12 cellular contexts compared by ENCODE assay signal in the genomic region with DNA sequence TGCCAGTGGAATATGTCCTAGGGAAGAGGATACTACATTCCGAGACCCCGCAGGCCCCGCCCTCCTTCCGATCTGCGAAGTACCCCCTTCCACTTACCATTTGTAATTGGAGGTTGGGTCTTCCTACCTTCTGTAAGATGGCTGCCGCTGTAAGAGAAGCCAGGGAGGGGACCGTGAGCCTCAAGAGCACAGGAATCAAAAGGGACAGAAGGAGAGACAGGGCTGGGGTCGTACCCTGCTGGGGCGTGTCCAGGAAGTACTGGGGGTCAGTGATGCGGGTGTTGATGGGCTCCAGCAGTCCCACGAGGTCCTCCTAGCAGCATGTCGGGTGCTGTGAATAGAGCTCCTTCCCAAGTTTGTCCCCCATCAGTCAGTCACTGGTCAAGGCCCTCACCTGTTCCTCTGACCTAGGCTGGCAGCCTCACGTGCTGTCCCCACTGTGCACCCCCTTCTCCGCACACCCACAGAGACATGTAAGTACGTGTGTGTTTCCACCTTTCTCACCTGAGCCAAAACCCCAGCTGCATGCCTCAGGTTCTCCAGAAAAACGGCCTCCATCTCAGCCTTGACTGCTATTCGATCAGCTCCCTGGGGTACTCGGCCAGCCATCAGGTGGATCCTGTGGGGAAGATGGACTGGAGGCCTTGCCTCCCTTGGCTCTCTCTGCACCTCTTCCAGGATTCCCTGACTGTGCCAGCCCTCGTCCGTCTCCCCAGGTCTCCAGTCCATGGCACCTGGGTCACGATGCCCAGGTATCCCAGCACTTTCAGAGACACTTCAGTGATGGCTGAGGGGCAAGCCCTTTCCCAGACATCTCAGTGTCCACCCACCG. TPM values are rescaled to one million over a fixed set of nuclear protein-coding genes. Genes with fewer than 3 reads are reported as not detected.
DNase-seq lines count a peak whose midpoint lies in the region; ATAC-seq, FAIRE-seq and TF ChIP-seq lines count a peak whose summit lies in the region.
"Had no signal": no experiment of that assay in that cellular context is flagged by ENCODE, and none has a peak within 500 bp of the region (broad histone marks: within the 10 kb centered on the region; RNA-seq: fewer than 3 reads in every experiment).

No MANE protein-coding gene starts in this region.

- TF ChIP-seq POLR2A in endothelial cell of umbilical vein (IDR thresholded peaks at IDR 0.05; ENCODE audit: low read depth, low read length), result peak; percentile 63

- TF ChIP-seq CTCF in Calu3 (IDR thresholded peaks at IDR 0.05; ENCODE audit: unreplicated experiment) (no peak), endothelial cell of umbilical vein (IDR thresholded peaks at IDR 0.05; ENCODE audit: extremely low read depth in 1 of 2, insufficient read depth in 1 of 2, low read depth in 1 of 2, low read length in 2 of 2) (no peak), osteocyte (IDR thresholded peaks at IDR 0.05) (no peak)

- dilution Hi-C loops in endothelial cell of umbilical vein (cut with MboI; ENCODE audit: extremely low pct_ligation_motif_present, low sequenced_read_pairs), result no loop called here

- H3K9me3 ChIP-seq in T-helper 17 cell (ENCODE audit: control insufficient read depth, low read length, poor library complexity, severe bottlenecking) (no peaks in the 10 kb centered on the region), endothelial cell of umbilical vein (replicated peaks; ENCODE audit: control insufficient read depth, insufficient read depth, low read length) (no peaks in the 10 kb centered on the region)
- H3K9me3 ChIP-seq: right lobe of liver had no signal

- FAIRE-seq in endothelial cell of umbilical vein (lab: Jason Lieb, UNC), result peak; percentile 48
- FAIRE-seq: islet of Langerhans had no signal

- peaks cover 18 to 48% of the 10 kb centered on the region in 2 experiments for H3K36me3 ChIP-seq in endothelial cell of umbilical vein (ENCODE audit: control insufficient read depth in 2 of 2, extremely low read depth in 1 of 2, insufficient read depth in 2 of 2, low read length in 2 of 2)

- H3K27ac Mint-ChIP-seq in Calu3 (ENCODE audit: unreplicated experiment) (peak overlapping the region; percentile 50), T-helper 17 cell (peak overlapping the region; percentile 90), osteocyte (ENCODE audit: unreplicated experiment) (peak overlapping the region; percentile 85)

- H3K4me3 ChIP-seq in endothelial cell of umbilical vein (replicated peaks in 1 of 3; ENCODE audit: insufficient read depth in 1 of 3, low read depth in 1 of 3, low read length in 3 of 3), result peak overlapping the region in 2 of 3 experiments; percentile 67 to 78

- H3K36me3 Mint-ChIP-seq in Calu3 (ENCODE audit: insufficient read depth, unreplicated experiment) (peaks cover 76% of the 10 kb centered on the region), T-helper 17 cell (ENCODE audit: low read depth) (peaks cover 7% of the 10 kb centered on the region), osteocyte (ENCODE audit: unreplicated experiment) (peaks cover 38% of the 10 kb centered on the region)

- H2AFZ ChIP-seq in endothelial cell of umbilical vein (ENCODE audit: low read depth, low read length), result no peak overlapping the region

- no peaks in the 10 kb centered on the region for H3K27me3 ChIP-seq in endothelial cell of umbilical vein (ENCODE audit: control insufficient read depth in 2 of 2, insufficient read depth in 2 of 2, low read length in 2 of 2)
- H3K27me3 ChIP-seq: right lobe of liver had no signal

- peaks cover 43% of the 10 kb centered on the region for H3K4me1 ChIP-seq in endothelial cell of umbilical vein (ENCODE audit: control insufficient read depth, extremely low read depth, insufficient read depth, low read length)

- intact Hi-C loops in Calu3 (cut with micrococcal nuclease; ENCODE audit: unreplicated experiment), result loop anchor here (5.0 kb wide), 1 partner anchor 75 kb away; no protein-coding TSS in a partner anchor
- intact Hi-C loops in endothelial cell of umbilical vein (cut with micrococcal nuclease), result no loop called here

- BruUV-seq in Calu3 (replicated peaks; lab: Mats Ljungman, UMichigan), result no TSS peak
- BruUV-seq in endothelial cell of umbilical vein (replicated peaks; lab: Mats Ljungman, UMichigan), result no TSS peak

- ATAC-seq in T-helper 17 cell, result no peak
- no peak for ATAC-seq in GM18502 (IDR thresholded peaks at IDR 0.05; ENCODE audit: poor library complexity, unreplicated experiment)
- no peak for ATAC-seq in GM19397 (IDR thresholded peaks at IDR 0.05; ENCODE audit: unreplicated experiment)

- H3K9me3 Mint-ChIP-seq in Calu3 (ENCODE audit: low read depth, unreplicated experiment) (no peaks in the 10 kb centered on the region), osteocyte (ENCODE audit: unreplicated experiment) (no peaks in the 10 kb centered on the region)
- H3K9me3 Mint-ChIP-seq: activated CD4-positive, alpha-beta memory T cell treated with anti-CD3 and anti-CD28 coated beads for 36 hours had no signal

- no peaks in the 10 kb centered on the region for H3K27me3 Mint-ChIP-seq in Calu3 (ENCODE audit: unreplicated experiment)
- H3K27me3 Mint-ChIP-seq in T-helper 17 cell, result peaks cover 4% of the 10 kb centered on the region
- H3K27me3 Mint-ChIP-seq in osteocyte (ENCODE audit: unreplicated experiment), result no peaks in the 10 kb centered on the region

- no peak overlapping the region for H3K9ac ChIP-seq in endothelial cell of umbilical vein (replicated peaks; ENCODE audit: extremely low read depth, insufficient read depth, low read length)

- DNase-seq in Calu3 (no peak), T-helper 17 cell (no peak), endothelial cell of umbilical vein (ENCODE audit: low read depth, low spot score) (no peak), osteocyte (ENCODE audit: extremely low spot score, unreplicated experiment) (no peak), GM19238 (ENCODE audit: insufficient read length, low spot score) (no peak), cerebellar cortex (ENCODE audit: low spot score) (no peak)
- DNase-seq: activated CD4-positive, alpha-beta memory T cell treated with anti-CD3 and anti-CD28 coated beads for 36 hours; RPMI8226 had no signal

- CTCF ChIA-PET in Calu3 (lab: Charles Lee) (no interaction called here), endothelial cell of umbilical vein (lab: Charles Lee) (interaction anchor here (1.2 to 1.7 kb wide), 3 partner anchors 15 to 225 kb away, joined by 3 to 6 read pairs (median 5); no protein-coding TSS in a partner anchor)

- POLR2A ChIA-PET in endothelial cell of umbilical vein (lab: Charles Lee), result no interaction called here

- H3K4me1 Mint-ChIP-seq in Calu3 (ENCODE audit: low read depth, unreplicated experiment) (peaks cover 22% of the 10 kb centered on the region), T-helper 17 cell (peaks cover 22% of the 10 kb centered on the region), osteocyte (ENCODE audit: unreplicated experiment) (peaks cover 23% of the 10 kb centered on the region)

- no peak overlapping the region for H3K27ac ChIP-seq in endothelial cell of umbilical vein (ENCODE audit: insufficient read depth, low read depth, low read length)

- H4K20me1 ChIP-seq in endothelial cell of umbilical vein (replicated peaks; ENCODE audit: control insufficient read depth, extremely low read depth, insufficient read depth, low read length), result no peaks in the 10 kb centered on the region

- peaks cover 26% of the 10 kb centered on the region for H3K79me2 ChIP-seq in endothelial cell of umbilical vein (ENCODE audit: control insufficient read depth, insufficient read depth, low read length)

- H3K9me1 ChIP-seq in endothelial cell of umbilical vein (replicated peaks; ENCODE audit: control insufficient read depth, extremely low read depth, insufficient read depth, low read length), result no peaks in the 10 kb centered on the region

- peak overlapping the region; percentile 88 for H3K4me2 ChIP-seq in endothelial cell of umbilical vein (ENCODE audit: insufficient read depth, low read length)

- H3K4me3 Mint-ChIP-seq in Calu3 (ENCODE audit: low read depth, unreplicated experiment) (peak overlapping the region; percentile 49), T-helper 17 cell (peak overlapping the region; percentile 93), osteocyte (ENCODE audit: unreplicated experiment) (peak overlapping the region; percentile 33)

TF ChIP-seq in endothelial cell of umbilical vein, 7 proteins besides CTCF, POLR2A, EP300 and RAD21:
- peak; percentile 21 for TF ChIP-seq POLR2AphosphoS5 (IDR thresholded peaks at IDR 0.05; ENCODE audit: insufficient read depth, low read depth, low read length)
- TF ChIP-seq EZH2 (IDR thresholded peaks at IDR 0.05; ENCODE audit: borderline replicate concordance, low read depth, low read length, severe bottlenecking), result no peak
- TF ChIP-seq, protein P1, sequence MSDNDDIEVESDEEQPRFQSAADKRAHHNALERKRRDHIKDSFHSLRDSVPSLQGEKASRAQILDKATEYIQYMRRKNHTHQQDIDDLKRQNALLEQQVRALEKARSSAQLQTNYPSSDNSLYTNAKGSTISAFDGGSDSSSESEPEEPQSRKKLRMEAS (IDR thresholded peaks at IDR 0.05; ENCODE audit: insufficient read depth, insufficient read length), result no peak
- TF ChIP-seq FOS (IDR thresholded peaks at IDR 0.05; ENCODE audit: borderline replicate concordance, insufficient read depth, low read length), result no peak
- no peak for TF ChIP-seq JUN (IDR thresholded peaks at IDR 0.05; ENCODE audit: borderline replicate concordance, insufficient read depth, insufficient read length, low read depth)
TF ChIP-seq in endothelial cell of umbilical vein: peak in this region for 1.

RNA-seq across cellular contexts. Expression of gene HYI, which starts 1.8 kb away (rescaled TPM):
- total RNA-seq in Calu3 (2022) (44.4 and 67.4 TPM in 2 replicates), T-helper 17 cell (10 to 100 TPM; 14.8 to 24.1 TPM), endothelial cell of umbilical vein (266 and 342 TPM in 2 replicates), osteocyte (43.2 and 45.9 TPM in 2 replicates)
- polyA plus RNA-seq in endothelial cell of umbilical vein, result 324 and 351 TPM in 2 replicates
- polyA plus RNA-seq in endothelial cell of umbilical vein (2011; cell fraction: cytosol; rRNA removed), result 244 and 309 TPM in 2 replicates
- 1,045 and 1,101 TPM in 2 replicates for polyA plus RNA-seq in endothelial cell of umbilical vein (2011; cell fraction: nucleus; rRNA removed)
- polyA plus RNA-seq in endothelial cell of umbilical vein (2012), result 216 and 227 TPM in 2 replicates
- polyA minus RNA-seq in endothelial cell of umbilical vein, result 145 and 146 TPM in 2 replicates
- 10.7 TPM for polyA minus RNA-seq in endothelial cell of umbilical vein (2011; cell fraction: cytosol; rRNA and poly(A)+ RNA removed)
- 120 and 216 TPM in 2 replicates for polyA minus RNA-seq in endothelial cell of umbilical vein (2011; cell fraction: nucleus; rRNA and poly(A)+ RNA removed)

Comparison
In these comparisons a context has a peak if more than half of its experiments do, and no peak if none do; other contexts are left out.
1. H3K4me3 Mint-ChIP-seq: peak in every context shown above with its lines; median percentile 93 in T-helper 17 cell; 49 in Calu3; 33 in osteocyte.